1 cellular context compared by ENCODE assay signal in genomic region chr20:58449703-58450138, GRCh38.
TF ChIP-seq lines count a peak whose summit lies in the region.

No MANE protein-coding gene starts in this region.

TF ChIP-seq in GM12878, 131 proteins besides CTCF, POLR2A, EP300 and RAD21 (continued from another document):
- TF ChIP-seq SKIL (IDR thresholded peaks at IDR 0.05; ENCODE audit: low read depth, poor library complexity, severe bottlenecking) (no peak), CBX5 (IDR thresholded peaks at IDR 0.05; ENCODE audit: low read depth) (no peak), IRF4 (IDR thresholded peaks at IDR 0.05; ENCODE audit: low read depth, low read length) (0 out of 2 replicates have a peak, but pooled peaks have one; percentile 24), BMI1 (IDR thresholded peaks at IDR 0.05; ENCODE audit: borderline replicate concordance) (no peak), EZH2 (IDR thresholded peaks at IDR 0.05; ENCODE audit: borderline replicate concordance, control insufficient read depth, low read depth, low read length) (no peak), IKZF1 (conservative IDR thresholded peaks at IDR 0.05) (0 out of 2 replicates have a peak, but pooled peaks have one; percentile 23), MYB (IDR thresholded peaks at IDR 0.05; ENCODE audit: borderline replicate concordance, low read depth, low read length) (no peak), TCF3 (IDR thresholded peaks at IDR 0.05; ENCODE audit: borderline replicate concordance, insufficient read depth, low read depth, low read length) (no peak)
